25 cellular contexts compared by ENCODE assay signal in the genomic region with DNA sequence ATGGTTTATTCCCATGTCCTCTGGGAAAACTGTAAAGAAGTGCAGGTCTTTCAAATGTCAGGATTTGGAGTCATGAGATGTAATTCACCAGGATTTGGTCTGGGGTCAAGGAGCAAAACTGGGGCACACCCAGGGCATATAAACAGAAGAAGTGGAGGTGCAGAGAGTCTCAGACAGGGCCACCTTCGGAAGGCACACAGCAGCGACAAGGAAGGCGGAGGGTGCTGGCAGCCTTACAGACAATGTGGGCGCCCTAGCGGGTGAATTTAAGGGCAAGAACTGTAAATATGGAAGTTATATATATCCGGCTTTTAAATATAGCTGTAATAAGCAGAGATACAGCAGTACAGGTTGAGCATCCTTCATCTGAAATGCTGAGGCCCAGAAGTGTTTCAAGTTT.
"Had no signal": no experiment of that assay in that cellular context is flagged by ENCODE, and none has a peak within 500 bp of the region (broad histone marks: within the 10 kb centered on the region; RNA-seq: fewer than 3 reads in every experiment).

No MANE protein-coding gene starts in this region.

- H3K27me3 Mint-ChIP-seq: activated naive CD4-positive, alpha-beta T cell treated with anti-CD3 and anti-CD28 coated beads, Interleukin-2, amount 10 ng/mL, durations not matched to agents 7 days and 5 days; central memory CD8-positive, alpha-beta T cell; naive B cell had no signal

- H3K9me3 Mint-ChIP-seq: activated naive CD4-positive, alpha-beta T cell treated with anti-CD3 and anti-CD28 coated beads, Interleukin-2, amount 10 ng/mL, durations not matched to agents 7 days and 5 days; activated T-helper 1 cell treated with anti-CD3 and anti-CD28 coated beads, Interleukin-12 subunit alpha, Interleukin-12 subunit beta, Interleukin-2, Interleukin-4 antibody, amounts not matched to agents 30 ng/mL and 10 ng/mL and 1 ng/mL, durations not matched to agents 14 hours and 24 hours and 36 hours; central memory CD8-positive, alpha-beta T cell; mesothelial cell of epicardium; naive B cell; nephron progenitor cell had no signal

- H3K4me3 Mint-ChIP-seq: activated naive CD4-positive, alpha-beta T cell treated with anti-CD3 and anti-CD28 coated beads, Interleukin-2, amount 10 ng/mL, durations not matched to agents 7 days and 5 days; activated T-helper 1 cell treated with anti-CD3 and anti-CD28 coated beads, Interleukin-12 subunit alpha, Interleukin-12 subunit beta, Interleukin-2, Interleukin-4 antibody, amounts not matched to agents 30 ng/mL and 10 ng/mL and 1 ng/mL, durations not matched to agents 14 hours and 24 hours and 36 hours; central memory CD8-positive, alpha-beta T cell; mesothelial cell of epicardium; naive B cell; nephron progenitor cell had no signal

- DNase-seq: activated CD4-positive, alpha-beta T cell treated with anti-CD3 and anti-CD28 coated beads for 4 hours; activated CD4-positive, alpha-beta T cell treated with anti-CD3 and anti-CD28 coated beads, Interleukin-2, amount 50 U/mL, for 4 hours; activated CD8-positive, alpha-beta memory T cell treated with anti-CD3 and anti-CD28 coated beads, Interleukin-2, amount 50 U/mL, for 4 hours; activated gamma-delta T cell; activated naive CD4-positive, alpha-beta T cell treated with anti-CD3 and anti-CD28 coated beads, Interleukin-2, amount 10 ng/mL, durations not matched to agents 7 days and 5 days; activated T-cell treated with anti-CD3 and anti-CD28 coated beads, Interleukin-2, amount 50 U/mL, for 1 hour; amniotic stem cell; dermis blood vessel endothelial cell; effector CD4-positive, alpha-beta T cell; esophagus squamous epithelium; foreskin melanocyte; left lung; naive B cell; nephron progenitor cell; ovary; stimulated activated CD4-positive, alpha-beta T cell treated with anti-CD3 and anti-CD28 coated beads, Interleukin-15, amount 100 ng/mL, for 24 hours; stimulated activated naive CD4-positive, alpha-beta T cell treated with Interleukin-2 at 50 U/mL for 16 hours had no signal

- H3K4me1 Mint-ChIP-seq: activated naive CD4-positive, alpha-beta T cell treated with anti-CD3 and anti-CD28 coated beads, Interleukin-2, amount 10 ng/mL, durations not matched to agents 7 days and 5 days; central memory CD8-positive, alpha-beta T cell; mesothelial cell of epicardium had no signal

- H3K27ac Mint-ChIP-seq: activated naive CD4-positive, alpha-beta T cell treated with anti-CD3 and anti-CD28 coated beads, Interleukin-2, amount 10 ng/mL, durations not matched to agents 7 days and 5 days; activated T-helper 1 cell treated with anti-CD3 and anti-CD28 coated beads, Interleukin-12 subunit alpha, Interleukin-12 subunit beta, Interleukin-2, Interleukin-4 antibody, amounts not matched to agents 30 ng/mL and 10 ng/mL and 1 ng/mL, durations not matched to agents 14 hours and 24 hours and 36 hours; mesothelial cell of epicardium; nephron progenitor cell had no signal

- H3K27ac ChIP-seq: epithelial cell of prostate, esophagus squamous epithelium, left lung, neutrophil, prostate gland, VCaP had no signal

- ATAC-seq: left lung had no signal

- H3K4me1 ChIP-seq: left lung, prostate gland had no signal

- H3K9me3 ChIP-seq: esophagus squamous epithelium, left lung, neutrophil, ovary, prostate gland, tibial nerve had no signal

- H3K36me3 ChIP-seq: ovary, prostate gland had no signal

- H3K27me3 ChIP-seq: esophagus squamous epithelium, left lung, ovary, tibial nerve had no signal

- H3K4me3 ChIP-seq: esophagus squamous epithelium, left lung, ovary, prostate gland, tibial nerve had no signal
